19 cellular contexts compared by ENCODE assay signal in the genomic region with DNA sequence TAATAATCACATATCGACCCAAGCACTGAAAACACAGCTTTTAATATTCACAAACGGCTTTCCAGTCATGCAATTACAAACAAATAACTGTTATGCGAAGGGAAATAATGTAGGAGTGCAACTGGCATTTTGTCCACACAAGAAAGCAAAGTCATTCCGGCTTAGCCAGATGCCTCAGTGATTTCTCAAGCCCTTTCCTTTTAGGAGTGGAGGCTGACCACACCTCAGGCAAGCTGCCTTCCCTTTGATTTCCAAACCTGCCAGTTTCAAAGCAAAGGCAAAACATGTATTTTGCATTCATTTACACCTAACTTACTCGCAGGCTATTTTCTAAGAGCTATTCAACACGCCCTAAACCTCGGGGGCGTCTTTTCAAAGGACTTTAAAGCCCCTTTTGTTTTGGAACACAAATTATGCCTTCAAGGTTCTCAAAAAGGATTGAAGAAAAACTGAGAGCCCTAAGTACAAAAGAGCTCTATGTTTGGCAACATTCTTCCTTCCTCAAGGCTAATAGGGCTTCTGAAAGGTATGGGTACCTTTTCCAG.
"Had no signal": no experiment of that assay in that cellular context is flagged by ENCODE, and none has a peak within 500 bp of the region (broad histone marks: within the 10 kb centered on the region; RNA-seq: fewer than 3 reads in every experiment).

No MANE protein-coding gene starts in this region.

- H3K9me3 ChIP-seq: colonic mucosa, psoas muscle, right lobe of liver, suprapubic skin had no signal

- DNase-seq: activated CD4-positive, alpha-beta T cell treated with anti-CD3 and anti-CD28 coated beads for 36 hours; activated CD8-positive, alpha-beta memory T cell treated with anti-CD3 and anti-CD28 coated beads, Interleukin-2, amount 50 U/mL, for 4 hours; activated CD8-positive, alpha-beta T cell treated with anti-CD3 and anti-CD28 coated beads for 36 hours; activated naive CD4-positive, alpha-beta T cell; activated naive CD8-positive, alpha-beta T cell treated with anti-CD3 and anti-CD28 coated beads, Interleukin-2, amount 50 U/mL, for 24 hours; activated T-cell treated with anti-CD3 and anti-CD28 coated beads, Interleukin-2, amount 50 U/mL, for 72 hours; caudate nucleus; effector CD4-positive, alpha-beta T cell; glutamatergic neuron; psoas muscle; right lobe of liver; stimulated activated CD4-positive, alpha-beta T cell treated with anti-CD3 and anti-CD28 coated beads, Interleukin-2, amount 100 ng/mL, for 24 hours; stimulated activated naive CD4-positive, alpha-beta T cell treated with Interleukin-2 at 50 U/mL for 16 hours; T-cell; T1000 had no signal

- ATAC-seq: activated CD4-positive, alpha-beta T cell treated with anti-CD3 and anti-CD28 coated beads for 36 hours; activated CD8-positive, alpha-beta T cell treated with anti-CD3 and anti-CD28 coated beads for 36 hours; activated naive CD8-positive, alpha-beta T cell treated with anti-CD3 and anti-CD28 coated beads, Interleukin-2, amount 50 U/mL, for 24 hours; activated T-cell treated with anti-CD3 and anti-CD28 coated beads, Interleukin-2, amount 50 U/mL, for 72 hours; left lobe of liver; psoas muscle; right lobe of liver; T-cell had no signal

- H3K27ac ChIP-seq: colonic mucosa, psoas muscle, right lobe of liver, suprapubic skin, VCaP had no signal

- H3K4me3 ChIP-seq: colonic mucosa, psoas muscle, right lobe of liver, suprapubic skin had no signal

- H3K4me1 ChIP-seq: colonic mucosa, psoas muscle, right lobe of liver, suprapubic skin had no signal

- H3K36me3 ChIP-seq: colonic mucosa, right lobe of liver, suprapubic skin had no signal

- H3K27me3 ChIP-seq: colonic mucosa, right lobe of liver had no signal
